ENCODE assay signal across 20 cellular contexts in genomic region chr1:166127003-166127402, GRCh38.
DNase-seq lines count a peak whose midpoint lies in the region; ATAC-seq lines count a peak whose summit lies in the region.
"Had no signal": no experiment of that assay in that cellular context is flagged by ENCODE, and none has a peak within 500 bp of the region (broad histone marks: within the 10 kb centered on the region; RNA-seq: fewer than 3 reads in every experiment).

No MANE protein-coding gene starts in this region.

- in situ Hi-C loops in ACHN (cut with HindIII; ENCODE audit: low pct_ligation_motif_present, low pct_unique_long_range_greater_than_20kb, low sequenced_read_pairs) = no loop called here

- DNase-seq in MV-4-11 (lab: John Stamatoyannopoulos, UW) (peak; percentile 57), globus pallidus (ENCODE audit: low spot score) (peak; percentile 10), NCI-H2029 (lab: John Stamatoyannopoulos, UW) (no peak), DMS53 (lab: John Stamatoyannopoulos, UW) (no peak), ACHN (no peak)
- DNase-seq: Caco-2; CD4-positive, alpha-beta memory T cell; DMS 273 treated with DMSO at 0.1 percent for 48 hours; NCI-H1092; NCI-H1436; NCI-H2081; NCI-H2171; NCI-H345; NCI-H524; NCI-H82; Peyer's patch; T-helper 1 cell had no signal

- ATAC-seq in GM18502 (IDR thresholded peaks at IDR 0.05; ENCODE audit: poor library complexity, unreplicated experiment) = peak; percentile 46
- peak; percentile 48 for ATAC-seq in HG03103 (IDR thresholded peaks at IDR 0.05; ENCODE audit: low read depth, unreplicated experiment)
- no peak for ATAC-seq in HG02938 (IDR thresholded peaks at IDR 0.05; ENCODE audit: unreplicated experiment)

Comparison
In these comparisons a context has a peak if more than half of its experiments do, and no peak if none do; other contexts are left out.
1. DNase-seq: peak in MV-4-11 (single experiment) and globus pallidus (single experiment); none in NCI-H2029 (single experiment), DMS53 (single experiment) and ACHN (single experiment).